Comparison of ENCODE assay signal across 8 cellular contexts in the genomic region with DNA sequence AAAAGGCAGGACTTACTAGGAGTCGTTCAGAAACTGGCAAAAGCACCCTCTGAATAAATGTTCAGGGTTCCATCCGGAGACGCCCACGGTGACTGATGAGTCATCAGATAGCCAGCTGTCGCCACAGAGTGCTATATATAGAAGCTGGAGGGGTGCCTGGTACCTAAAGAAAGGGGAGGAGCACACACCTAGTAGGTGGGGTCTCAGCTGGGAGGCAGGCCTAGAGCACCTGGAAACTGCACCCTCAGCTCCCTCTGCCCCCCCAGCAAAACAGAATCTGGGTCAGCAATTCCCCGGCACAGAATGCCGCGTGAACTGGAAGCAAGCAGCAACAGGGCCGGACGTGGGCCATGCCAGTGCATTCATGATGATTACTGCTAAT.
DNase-seq lines count a peak whose midpoint lies in the region; ATAC-seq lines count a peak whose summit lies in the region.

No MANE protein-coding gene starts in this region.

- H3K36me3 Mint-ChIP-seq in dendritic cell treated with granulocyte-macrophage colony-stimulating factor and Interleukin-4, amounts not matched to agents 40 ng/mL and 50 ng/mL, for 4 days (ENCODE audit: low read depth), result no peaks in the 10 kb centered on the region

- DNase-seq in NCI-H1436 treated with DMSO at 0.1 percent for 48 hours (lab: John Stamatoyannopoulos, UW), result peak; percentile 8
- DNase-seq in stimulated activated CD4-positive, alpha-beta T cell treated with anti-CD3 and anti-CD28 coated beads, Interleukin-15, amount 100 ng/mL, for 48 hours (ENCODE audit: low read depth in 2 of 2), result peak; percentile 62 to 83
- DNase-seq in sciatic nerve (ENCODE audit: low spot score), result no peak
- DNase-seq in SKM-1 treated with dmso at 0.1 percent for 144 hours (lab: John Stamatoyannopoulos, UW; ENCODE audit: unreplicated experiment), result no peak

- ATAC-seq in GM18498 (IDR thresholded peaks at IDR 0.05; ENCODE audit: unreplicated experiment), result peak; percentile 53
- peak; percentile 38 for ATAC-seq in HG02763 (IDR thresholded peaks at IDR 0.05; ENCODE audit: unreplicated experiment)
- peak; percentile 50 to 52 for ATAC-seq in activated CD4-positive, CD25-positive, alpha-beta regulatory T cell treated with anti-CD3 and anti-CD28 coated beads, Interleukin-2, amount 50 U/mL, for 24 hours
- ATAC-seq in sciatic nerve, result no peak

- H3K27ac Mint-ChIP-seq in dendritic cell treated with granulocyte-macrophage colony-stimulating factor and Interleukin-4, amounts not matched to agents 40 ng/mL and 50 ng/mL, for 4 days, result peak overlapping the region; percentile 77

- peaks cover 51% of the 10 kb centered on the region for H3K4me1 Mint-ChIP-seq in dendritic cell treated with granulocyte-macrophage colony-stimulating factor and Interleukin-4, amounts not matched to agents 40 ng/mL and 50 ng/mL, for 4 days (ENCODE audit: low read depth)

- no peaks in the 10 kb centered on the region for H3K27me3 Mint-ChIP-seq in dendritic cell treated with granulocyte-macrophage colony-stimulating factor and Interleukin-4, amounts not matched to agents 40 ng/mL and 50 ng/mL, for 4 days

- intact Hi-C loops in dendritic cell treated with granulocyte-macrophage colony-stimulating factor and Interleukin-4, amounts not matched to agents 40 ng/mL and 50 ng/mL, for 4 days (cut with micrococcal nuclease), result loop anchor here (10.0 kb wide), 1 partner anchor 49 kb away; no protein-coding TSS in a partner anchor
- intact Hi-C loops in sciatic nerve (cut with DNase I), result no loop called here

- peak overlapping the region; percentile 23 for H3K4me3 Mint-ChIP-seq in dendritic cell treated with granulocyte-macrophage colony-stimulating factor and Interleukin-4, amounts not matched to agents 40 ng/mL and 50 ng/mL, for 4 days

- H3K9me3 Mint-ChIP-seq in dendritic cell treated with granulocyte-macrophage colony-stimulating factor and Interleukin-4, amounts not matched to agents 40 ng/mL and 50 ng/mL, for 4 days, result no peaks in the 10 kb centered on the region

Comparison
In these comparisons a context has a peak if more than half of its experiments do, and no peak if none do; other contexts are left out.
1. DNase-seq: peak in NCI-H1436 treated with DMSO at 0.1 percent for 48 hours (single experiment) and stimulated activated CD4-positive, alpha-beta T cell treated with anti-CD3 and anti-CD28 coated beads, Interleukin-15, amount 100 ng/mL, for 48 hours (2 of 2); none in sciatic nerve (single experiment) and SKM-1 treated with dmso at 0.1 percent for 144 hours (single experiment).